ENCODE assay signal across 23 cellular contexts in genomic region chr2:218655751-218656150, GRCh38.
"Had no signal": no experiment of that assay in that cellular context is flagged by ENCODE, and none has a peak within 500 bp of the region (broad histone marks: within the 10 kb centered on the region; RNA-seq: fewer than 3 reads in every experiment).

No MANE protein-coding gene starts in this region.

- H3K9me3 Mint-ChIP-seq: dendritic cell treated with granulocyte-macrophage colony-stimulating factor and Interleukin-4, amounts not matched to agents 40 ng/mL and 50 ng/mL, for 4 days; effector memory CD8-positive, alpha-beta T cell; natural killer cell treated with Interleukin-12 subunit alpha and Interleukin-12 subunit beta and Interleukin-15 and Interleukin-18, amount 100 ng/mL, for 72 hours; type B pancreatic cell had no signal

- H3K9me3 ChIP-seq: esophagus muscularis mucosa, mucosa of descending colon, pancreas, suprapubic skin, thyroid gland, uterus had no signal

- H3K27ac Mint-ChIP-seq: dendritic cell treated with granulocyte-macrophage colony-stimulating factor and Interleukin-4, amounts not matched to agents 40 ng/mL and 50 ng/mL, for 4 days; effector memory CD8-positive, alpha-beta T cell; natural killer cell treated with Interleukin-12 subunit alpha and Interleukin-12 subunit beta and Interleukin-15 and Interleukin-18, amount 100 ng/mL, for 72 hours; progenitor cell of endocrine pancreas; type B pancreatic cell had no signal

- H3K27me3 Mint-ChIP-seq: dendritic cell treated with granulocyte-macrophage colony-stimulating factor and Interleukin-4, amounts not matched to agents 40 ng/mL and 50 ng/mL, for 4 days; effector memory CD8-positive, alpha-beta T cell; natural killer cell treated with Interleukin-12 subunit alpha and Interleukin-12 subunit beta and Interleukin-15 and Interleukin-18, amount 100 ng/mL, for 72 hours; progenitor cell of endocrine pancreas; type B pancreatic cell had no signal

- FAIRE-seq: colon, pancreas, small intestine had no signal

- H3K27me3 ChIP-seq: esophagus muscularis mucosa, pancreas, suprapubic skin, thyroid gland, uterus had no signal

- H3K4me3 Mint-ChIP-seq: dendritic cell treated with granulocyte-macrophage colony-stimulating factor and Interleukin-4, amounts not matched to agents 40 ng/mL and 50 ng/mL, for 4 days; effector memory CD8-positive, alpha-beta T cell; natural killer cell treated with Interleukin-12 subunit alpha and Interleukin-12 subunit beta and Interleukin-15 and Interleukin-18, amount 100 ng/mL, for 72 hours; type B pancreatic cell had no signal

- H3K4me3 ChIP-seq: esophagus muscularis mucosa, mucosa of descending colon, pancreas, suprapubic skin, thyroid gland, uterus had no signal

- DNase-seq: cerebellar nuclear complex; effector memory CD8-positive, alpha-beta T cell; foreskin fibroblast; hippocampal formation; left colon; mammary epithelial cell; mucosa of descending colon; occipital lobe; pancreas; small intestine; stimulated activated CD4-positive, alpha-beta T cell treated with anti-CD3 and anti-CD28 coated beads, Interleukin-12 subunit alpha, Interleukin-12 subunit beta, amount 100 ng/mL, for 4 hours; stimulated activated naive CD8-positive, alpha-beta T cell treated with anti-CD3 and anti-CD28 coated beads, Interleukin-15, Interleukin-2, amounts not matched to agents 100 U/mL and 50 U/mL, for 24 hours; thyroid gland; uterus had no signal

- H3K36me3 ChIP-seq: uterus had no signal

- H3K27ac ChIP-seq: epithelial cell of prostate, esophagus muscularis mucosa, pancreas, suprapubic skin, thyroid gland, uterus had no signal

- ATAC-seq: effector memory CD8-positive, alpha-beta T cell; left colon; mucosa of descending colon; natural killer cell treated with Interleukin-12 subunit alpha and Interleukin-12 subunit beta and Interleukin-15 and Interleukin-18, amount 100 ng/mL, for 72 hours; pancreas; sciatic nerve; stimulated activated naive CD8-positive, alpha-beta T cell treated with anti-CD3 and anti-CD28 coated beads, Interleukin-15, Interleukin-2, amounts not matched to agents 100 U/mL and 50 U/mL, for 24 hours had no signal
